Comparison of ENCODE assay signal across 26 cellular contexts in genomic region chr2:159849160-159849813, GRCh38.
"Had no signal": no experiment of that assay in that cellular context is flagged by ENCODE, and none has a peak within 500 bp of the region (broad histone marks: within the 10 kb centered on the region; RNA-seq: fewer than 3 reads in every experiment).

No MANE protein-coding gene starts in this region.

- H3K4me1 ChIP-seq: colonic mucosa, gastrocnemius medialis, left lung, neural progenitor cell, prostate gland, right atrium auricular region, testis, tibial artery had no signal

- H3K9ac ChIP-seq: neural progenitor cell had no signal

- H3K27me3 ChIP-seq: colonic mucosa, gastrocnemius medialis, left lung, neural progenitor cell, right atrium auricular region, stomach, testis, tibial artery had no signal

- ATAC-seq: esophagus mucosa; gastrocnemius medialis; left lung; mucosa of descending colon; naive thymus-derived CD4-positive, alpha-beta T cell; sciatic nerve; stimulated activated effector memory CD8-positive, alpha-beta T cell treated with anti-CD3 and anti-CD28 coated beads, Interleukin-12 subunit alpha, Interleukin-12 subunit beta, amount 100 ng/mL, for 72 hours had no signal

- FAIRE-seq: urothelium cell line had no signal

- H2AFZ ChIP-seq: neural progenitor cell had no signal

- DNase-seq: colonic mucosa; effector CD8-positive, alpha-beta T cell; endodermal cell; foreskin fibroblast; gastrocnemius medialis; head of caudate nucleus; kidney; left lung; mesenchymal stem cell; mucosa of descending colon; naive thymus-derived CD4-positive, alpha-beta T cell; nucleus accumbens; stimulated activated CD4-positive, alpha-beta T cell treated with anti-CD3 and anti-CD28 coated beads, Interleukin-2, amount 100 ng/mL, for 24 hours; stimulated activated CD4-positive, alpha-beta T cell treated with anti-CD3 and anti-CD28 coated beads, Interleukin-4, amount 100 ng/mL, for 24 hours; stimulated activated naive CD4-positive, alpha-beta T cell treated with Interleukin-2 at 50 U/mL for 16 hours; stomach; testis; tibial artery had no signal

- H3K4me2 ChIP-seq: neural progenitor cell had no signal

- H3K36me3 ChIP-seq: colonic mucosa, gastrocnemius medialis, neural progenitor cell, prostate gland, right atrium auricular region, stomach had no signal

- H3K9me3 ChIP-seq: colonic mucosa, gastrocnemius medialis, left lung, mucosa of descending colon, prostate gland, right atrium auricular region, stomach, testis, tibial artery had no signal

- H3K4me3 ChIP-seq: colonic mucosa, gastrocnemius medialis, left lung, mucosa of descending colon, neural progenitor cell, prostate gland, right atrium auricular region, stomach, testis, tibial artery had no signal

- H3K27ac ChIP-seq: colonic mucosa, epithelial cell of prostate, gastrocnemius medialis, left lung, neural progenitor cell, prostate gland, right atrium auricular region, stomach, testis, tibial artery had no signal
